In genomic region chr2:176136375-176137248, GRCh38 we compare ENCODE assay signal across 6 cellular contexts. TPM values are rescaled to one million over a fixed set of nuclear protein-coding genes. Genes with fewer than 3 reads are reported as not detected.
DNase-seq lines count a peak whose midpoint lies in the region; ATAC-seq and TF ChIP-seq lines count a peak whose summit lies in the region.

No MANE protein-coding gene starts in this region.

- peaks cover 8% of the 10 kb centered on the region for H3K9me3 Mint-ChIP-seq in stimulated activated memory B cell treated with anti-CD40 and anti-IgM and Interleukin-4, amounts not matched to agents 10 μg/mL and 1 μg/mL and 100 μg/mL, for 72 hours

- no peaks in the 10 kb centered on the region for H3K36me3 ChIP-seq in mucosa of stomach (ENCODE audit: control insufficient read depth, insufficient read depth, low read length)

- H3K27ac ChIP-seq in caudate nucleus (ENCODE audit: low read depth, low read length): no peak overlapping the region

- H3K4me3 Mint-ChIP-seq in stimulated activated memory B cell treated with anti-CD40 and anti-IgM and Interleukin-4, amounts not matched to agents 10 μg/mL and 1 μg/mL and 100 μg/mL, for 72 hours: no peak overlapping the region

- H3K4me3 ChIP-seq in mucosa of stomach (ENCODE audit: low read length): peak overlapping the region; percentile 40

- H3K36me3 Mint-ChIP-seq in stimulated activated memory B cell treated with anti-CD40 and anti-IgM and Interleukin-4, amounts not matched to agents 10 μg/mL and 1 μg/mL and 100 μg/mL, for 72 hours: peaks cover 7% of the 10 kb centered on the region

- peaks cover 31% of the 10 kb centered on the region for H3K4me1 Mint-ChIP-seq in stimulated activated memory B cell treated with anti-CD40 and anti-IgM and Interleukin-4, amounts not matched to agents 10 μg/mL and 1 μg/mL and 100 μg/mL, for 72 hours

- in situ Hi-C loops in Caki2 (cut with HindIII; ENCODE audit: low pct_unique_long_range_greater_than_20kb, low sequenced_read_pairs): no loop called here

- ATAC-seq in SK-N-SH treated with all-trans-retinoic acid at 6 μM for 48 hours: peak; percentile 21
- no peak for ATAC-seq in stimulated activated memory B cell treated with anti-CD40 and anti-IgM and Interleukin-4, amounts not matched to agents 10 μg/mL and 1 μg/mL and 100 μg/mL, for 72 hours
- no peak for ATAC-seq in GM18907 (IDR thresholded peaks at IDR 0.05; ENCODE audit: unreplicated experiment)

- peaks cover 97% of the 10 kb centered on the region for H3K27me3 ChIP-seq in mucosa of stomach (ENCODE audit: control insufficient read depth, insufficient read depth, low read length)

- no peaks in the 10 kb centered on the region for H3K9me3 ChIP-seq in mucosa of stomach (ENCODE audit: control insufficient read depth, low read length)

- peaks cover 13% of the 10 kb centered on the region for H3K4me1 ChIP-seq in mucosa of stomach (ENCODE audit: control insufficient read depth, insufficient read depth, low read length)

- DNase-seq in Caki2 (ENCODE audit: low read depth) (peak; percentile 69), caudate nucleus (lab: John Stamatoyannopoulos, UW) (no peak)

- no peak overlapping the region for H3K9ac ChIP-seq in mucosa of stomach (ENCODE audit: low read length)

- peaks cover 82% of the 10 kb centered on the region for H3K27me3 Mint-ChIP-seq in stimulated activated memory B cell treated with anti-CD40 and anti-IgM and Interleukin-4, amounts not matched to agents 10 μg/mL and 1 μg/mL and 100 μg/mL, for 72 hours

- no peak overlapping the region for H3K27ac Mint-ChIP-seq in stimulated activated memory B cell treated with anti-CD40 and anti-IgM and Interleukin-4, amounts not matched to agents 10 μg/mL and 1 μg/mL and 100 μg/mL, for 72 hours

TF ChIP-seq in SK-N-SH treated with all-trans-retinoic acid at 6 μM for 48 hours, 23 proteins besides CTCF, POLR2A, EP300 and RAD21:
- no peak for TF ChIP-seq OSR1 (CRISPR knock-in tag; IDR thresholded peaks at IDR 0.05)
- TF ChIP-seq CSDC2 (CRISPR knock-in tag; IDR thresholded peaks at IDR 0.05): no peak

RNA-seq across cellular contexts. Expression of gene HOXD8, which starts 7.1 kb away (rescaled TPM):
- total RNA-seq in Caki2 (2014; rRNA removed; shearing (Covaris generic); ENCODE audit: low replicate concordance): 20.0 and 22.0 TPM in 2 replicates

RNA-seq across cellular contexts. Expression of gene HOXD9, which starts 14.1 kb away (rescaled TPM):
- total RNA-seq in Caki2 (2014; rRNA removed; shearing (Covaris generic); ENCODE audit: low replicate concordance): 9.5 and 13.4 TPM in 2 replicates

RNA-seq across cellular contexts. Expression of gene HOXD4, which starts 14.7 kb away (rescaled TPM):
- total RNA-seq in Caki2 (2014; rRNA removed; shearing (Covaris generic); ENCODE audit: low replicate concordance): 0.17 TPM in 1 of 2 replicates, not detected in the other

RNA-seq across cellular contexts. Expression of gene HOXD10, which starts 20.0 kb away (rescaled TPM):
- total RNA-seq in Caki2 (2014; rRNA removed; shearing (Covaris generic); ENCODE audit: low replicate concordance): 4.3 and 8.8 TPM in 2 replicates

RNA-seq across cellular contexts. Expression of gene HOXD3, which starts 20.5 kb away (rescaled TPM):
- 4.8 and 7.5 TPM in 2 replicates for total RNA-seq in Caki2 (2014; rRNA removed; shearing (Covaris generic); ENCODE audit: low replicate concordance)
